Comparison of ENCODE assay signal across 9 cellular contexts in genomic region chr1:153944005-153944821, GRCh38. TPM values are rescaled to one million over a fixed set of nuclear protein-coding genes. Genes with fewer than 3 reads are reported as not detected.
DNase-seq lines count a peak whose midpoint lies in the region; ATAC-seq and TF ChIP-seq lines count a peak whose summit lies in the region.
"Had no signal": no experiment of that assay in that cellular context is flagged by ENCODE, and none has a peak within 500 bp of the region (broad histone marks: within the 10 kb centered on the region; RNA-seq: fewer than 3 reads in every experiment).

No MANE protein-coding gene starts in this region.

- H3K36me3 ChIP-seq in left lung = peaks cover 0 to 69% of the 10 kb centered on the region in 2 donors
- H3K36me3 ChIP-seq in thymus (ENCODE audit: control insufficient read depth, insufficient read depth) = peaks cover 59% of the 10 kb centered on the region
- H3K36me3 ChIP-seq in prostate gland = no peaks in the 10 kb centered on the region
- peaks cover 82% of the 10 kb centered on the region for H3K36me3 ChIP-seq in WERI-Rb-1

- no peak for DNase-seq in activated CD8-positive, alpha-beta memory T cell treated with anti-CD3 and anti-CD28 coated beads, Interleukin-2, amount 10 ng/mL, durations not matched to agents 7 days and 5 days
- DNase-seq in activated CD8-positive, alpha-beta memory T cell treated with anti-CD3 and anti-CD28 coated beads for 24 hours = no peak
- peak; percentile 50 for DNase-seq in activated CD8-positive, alpha-beta T cell treated with anti-CD3 and anti-CD28 coated beads, Interleukin-2, amount 10 ng/mL, durations not matched to agents 7 days and 5 days
- DNase-seq in left lung (peak in 1 of 2 donors; percentile 84), prostate gland (ENCODE audit: low spot score) (no peak), WERI-Rb-1 (no peak)
- DNase-seq: NCI-H2081 had no signal

- no peaks in the 10 kb centered on the region for H3K9me3 Mint-ChIP-seq in activated CD8-positive, alpha-beta memory T cell treated with anti-CD3 and anti-CD28 coated beads, Interleukin-2, amount 10 ng/mL, durations not matched to agents 7 days and 5 days (ENCODE audit: low read depth)
- H3K9me3 Mint-ChIP-seq in activated CD8-positive, alpha-beta T cell treated with anti-CD3 and anti-CD28 coated beads, Interleukin-2, amount 10 ng/mL, durations not matched to agents 7 days and 5 days (ENCODE audit: insufficient read depth) = no peaks in the 10 kb centered on the region

- H3K4me1 ChIP-seq in left lung = peaks cover 4 to 46% of the 10 kb centered on the region in 2 donors
- peaks cover 11% of the 10 kb centered on the region for H3K4me1 ChIP-seq in thymus (ENCODE audit: control insufficient read depth, insufficient read depth, low read length)
- H3K4me1 ChIP-seq in prostate gland (replicated peaks) = no peaks in the 10 kb centered on the region

- H3K4me3 ChIP-seq in left lung (peak overlapping the region; percentile 13 to 85), thymus (ENCODE audit: low read length) (peak overlapping the region; percentile 92), prostate gland (no peak overlapping the region), WERI-Rb-1 (ENCODE audit: low read depth, low read length) (no peak overlapping the region)

- H3K9me3 ChIP-seq in left lung = no peaks in the 10 kb centered on the region
- no peaks in the 10 kb centered on the region for H3K9me3 ChIP-seq in thymus (ENCODE audit: control insufficient read depth)
- H3K9me3 ChIP-seq in prostate gland = no peaks in the 10 kb centered on the region
- H3K9me3 ChIP-seq in WERI-Rb-1 (ENCODE audit: severe bottlenecking) = no peaks in the 10 kb centered on the region

- no peaks in the 10 kb centered on the region for H3K27me3 Mint-ChIP-seq in activated CD8-positive, alpha-beta memory T cell treated with anti-CD3 and anti-CD28 coated beads, Interleukin-2, amount 10 ng/mL, durations not matched to agents 7 days and 5 days
- H3K27me3 Mint-ChIP-seq in activated CD8-positive, alpha-beta T cell treated with anti-CD3 and anti-CD28 coated beads, Interleukin-2, amount 10 ng/mL, durations not matched to agents 7 days and 5 days (ENCODE audit: low read depth) = no peaks in the 10 kb centered on the region

- H3K27ac ChIP-seq in left lung (peak overlapping the region; percentile 97 to 99), thymus (ENCODE audit: low read depth) (peak overlapping the region; percentile 32), prostate gland (no peak overlapping the region), WERI-Rb-1 (no peak overlapping the region)

- H3K27ac Mint-ChIP-seq in activated CD8-positive, alpha-beta memory T cell treated with anti-CD3 and anti-CD28 coated beads, Interleukin-2, amount 10 ng/mL, durations not matched to agents 7 days and 5 days = peak overlapping the region; percentile 98
- H3K27ac Mint-ChIP-seq in activated CD8-positive, alpha-beta T cell treated with anti-CD3 and anti-CD28 coated beads, Interleukin-2, amount 10 ng/mL, durations not matched to agents 7 days and 5 days = peak overlapping the region; percentile 97

- intact Hi-C loops in left lung (cut with DNase I) = loop anchor here in 1 of 2 donors (10.0 kb wide), 1 partner anchor 119 kb away; no protein-coding TSS in a partner anchor
- intact Hi-C loops in prostate gland (cut with DNase I) = no loop called here

- H3K4me1 Mint-ChIP-seq in activated CD8-positive, alpha-beta memory T cell treated with anti-CD3 and anti-CD28 coated beads, Interleukin-2, amount 10 ng/mL, durations not matched to agents 7 days and 5 days = peaks cover 27% of the 10 kb centered on the region
- H3K4me1 Mint-ChIP-seq in activated CD8-positive, alpha-beta T cell treated with anti-CD3 and anti-CD28 coated beads, Interleukin-2, amount 10 ng/mL, durations not matched to agents 7 days and 5 days (ENCODE audit: low read depth) = peaks cover 26% of the 10 kb centered on the region

- H3K4me3 Mint-ChIP-seq in activated CD8-positive, alpha-beta memory T cell treated with anti-CD3 and anti-CD28 coated beads, Interleukin-2, amount 10 ng/mL, durations not matched to agents 7 days and 5 days = peak overlapping the region; percentile 83
- peak overlapping the region; percentile 96 for H3K4me3 Mint-ChIP-seq in activated CD8-positive, alpha-beta T cell treated with anti-CD3 and anti-CD28 coated beads, Interleukin-2, amount 10 ng/mL, durations not matched to agents 7 days and 5 days

- H3K27me3 ChIP-seq in left lung = no peaks in the 10 kb centered on the region
- no peaks in the 10 kb centered on the region for H3K27me3 ChIP-seq in thymus (ENCODE audit: control insufficient read depth, insufficient read depth)
- no peaks in the 10 kb centered on the region for H3K27me3 ChIP-seq in prostate gland (replicated peaks; ENCODE audit: insufficient read depth)
- H3K27me3 ChIP-seq in WERI-Rb-1 (ENCODE audit: insufficient read depth, low read depth, severe bottlenecking) = no peaks in the 10 kb centered on the region

- CTCF ChIA-PET in activated CD8-positive, alpha-beta memory T cell treated with anti-CD3 and anti-CD28 coated beads, Interleukin-2, amount 10 ng/mL, durations not matched to agents 7 days and 5 days (lab: Charles Lee) = interaction anchor here (0.7 to 5.1 kb wide), 17 partner anchors 14 to 950 kb away, joined by 3 to 61 read pairs (median 16); partner anchors contain the start of genes CREB3L4, CRTC2, GATAD2B and JTB
- CTCF ChIA-PET in activated CD8-positive, alpha-beta T cell treated with anti-CD3 and anti-CD28 coated beads, Interleukin-2, amount 10 ng/mL, durations not matched to agents 7 days and 5 days (lab: Charles Lee) = interaction anchor here (0.8 to 5.5 kb wide), 15 partner anchors 13 to 409 kb away, joined by 3 to 70 read pairs (median 4); partner anchors contain the start of genes CREB3L4, CRTC2, GATAD2B and JTB

- WGBS in thymus = 93% methylated on average over 15 of the region's 15 CpGs
- 83% methylated on average over 15 of the region's 15 CpGs for WGBS in prostate gland

- TF ChIP-seq POLR2A in prostate gland (IDR thresholded peaks at IDR 0.05) = no peak

- POLR2A ChIA-PET in activated CD8-positive, alpha-beta T cell treated with anti-CD3 and anti-CD28 coated beads, Interleukin-2, amount 10 ng/mL, durations not matched to agents 7 days and 5 days (lab: Charles Lee) = interaction anchor here (0.6 to 5.9 kb wide), 18 partner anchors 8 to 329 kb away, joined by 3 to 71 read pairs (median 6); partner anchors contain the start of genes CREB3L4, CRTC2, GATAD2B and JTB

- ATAC-seq in activated CD8-positive, alpha-beta memory T cell treated with anti-CD3 and anti-CD28 coated beads, Interleukin-2, amount 10 ng/mL, durations not matched to agents 7 days and 5 days = no peak
- no peak for ATAC-seq in activated CD8-positive, alpha-beta T cell treated with anti-CD3 and anti-CD28 coated beads, Interleukin-2, amount 10 ng/mL, durations not matched to agents 7 days and 5 days
- ATAC-seq in left lung (no peak), HG02610 (IDR thresholded peaks at IDR 0.05; ENCODE audit: unreplicated experiment) (no peak)

- no peak for TF ChIP-seq CTCF in left lung (IDR thresholded peaks at IDR 0.05)
- TF ChIP-seq CTCF in prostate gland (IDR thresholded peaks at IDR 0.05) = no peak
- TF ChIP-seq CTCF in WERI-Rb-1 (IDR thresholded peaks at IDR 0.05; ENCODE audit: low read depth, low read length) = no peak

- H3K36me3 Mint-ChIP-seq in activated CD8-positive, alpha-beta memory T cell treated with anti-CD3 and anti-CD28 coated beads, Interleukin-2, amount 10 ng/mL, durations not matched to agents 7 days and 5 days = peaks cover 34% of the 10 kb centered on the region
- peaks cover 77% of the 10 kb centered on the region for H3K36me3 Mint-ChIP-seq in activated CD8-positive, alpha-beta T cell treated with anti-CD3 and anti-CD28 coated beads, Interleukin-2, amount 10 ng/mL, durations not matched to agents 7 days and 5 days (ENCODE audit: low read depth)

RNA-seq across cellular contexts. Expression of gene DENND4B, which starts 2.3 kb away (rescaled TPM):
- total RNA-seq in activated CD8-positive, alpha-beta memory T cell treated with anti-CD3 and anti-CD28 coated beads, Interleukin-2, amount 10 ng/mL, durations not matched to agents 7 days and 5 days = 100 to 1,000 TPM; 147 to 173 TPM
- 100 to 1,000 TPM; 140 to 143 TPM for total RNA-seq in activated CD8-positive, alpha-beta T cell treated with anti-CD3 and anti-CD28 coated beads, Interleukin-2, amount 10 ng/mL, durations not matched to agents 7 days and 5 days
- total RNA-seq in left lung (100 to 1,000 TPM in 1 of 2 donors, 10 to 100 TPM in 1; 49.5 to 106 TPM), prostate gland (10 to 100 TPM; 18.1 to 28.3 TPM)
- 76.0 TPM for polyA plus RNA-seq in thymus

RNA-seq across cellular contexts. Expression of gene CRTC2, which starts 14.2 kb away (rescaled TPM):
- 10 to 100 TPM; 86.3 to 98.5 TPM for total RNA-seq in activated CD8-positive, alpha-beta memory T cell treated with anti-CD3 and anti-CD28 coated beads, Interleukin-2, amount 10 ng/mL, durations not matched to agents 7 days and 5 days
- total RNA-seq in activated CD8-positive, alpha-beta T cell treated with anti-CD3 and anti-CD28 coated beads, Interleukin-2, amount 10 ng/mL, durations not matched to agents 7 days and 5 days = 100 to 1,000 TPM in 1 of 2 experiments, 10 to 100 TPM in 1; 85.1 to 104 TPM
- total RNA-seq in left lung (10 to 100 TPM; 39.7 to 54.3 TPM), prostate gland (10 to 100 TPM; 18.5 to 30.2 TPM)
- polyA plus RNA-seq in thymus = 70.5 TPM

RNA-seq across cellular contexts. Expression of gene SLC39A1, which starts 19.1 kb away (rescaled TPM):
- total RNA-seq in activated CD8-positive, alpha-beta memory T cell treated with anti-CD3 and anti-CD28 coated beads, Interleukin-2, amount 10 ng/mL, durations not matched to agents 7 days and 5 days = 10 to 100 TPM; 38.1 to 48.0 TPM
- 10 to 100 TPM; 35.7 to 36.5 TPM for total RNA-seq in activated CD8-positive, alpha-beta T cell treated with anti-CD3 and anti-CD28 coated beads, Interleukin-2, amount 10 ng/mL, durations not matched to agents 7 days and 5 days
- total RNA-seq in left lung (100 to 1,000 TPM; 111 to 185 TPM), prostate gland (100 to 1,000 TPM in 1 of 2 donors, 10 to 100 TPM in 1; 88.6 to 122 TPM)
- 44.9 TPM for polyA plus RNA-seq in thymus

RNA-seq across cellular contexts. Expression of gene GATAD2B, which starts 21.4 kb away (rescaled TPM):
- 10 to 100 TPM; 72.5 to 77.9 TPM for total RNA-seq in activated CD8-positive, alpha-beta memory T cell treated with anti-CD3 and anti-CD28 coated beads, Interleukin-2, amount 10 ng/mL, durations not matched to agents 7 days and 5 days
- total RNA-seq in activated CD8-positive, alpha-beta T cell treated with anti-CD3 and anti-CD28 coated beads, Interleukin-2, amount 10 ng/mL, durations not matched to agents 7 days and 5 days = 10 to 100 TPM; 70.2 to 71.7 TPM
- total RNA-seq in left lung (10 to 100 TPM; 36.8 to 41.5 TPM), prostate gland (10 to 100 TPM; 24.5 to 29.7 TPM)
- polyA plus RNA-seq in thymus = 11.9 TPM

RNA-seq across cellular contexts. Expression of gene CREB3L4, which starts 23.5 kb away (rescaled TPM):
- total RNA-seq in activated CD8-positive, alpha-beta memory T cell treated with anti-CD3 and anti-CD28 coated beads, Interleukin-2, amount 10 ng/mL, durations not matched to agents 7 days and 5 days = 1 to 10 TPM; 6.3 to 8.5 TPM
- total RNA-seq in activated CD8-positive, alpha-beta T cell treated with anti-CD3 and anti-CD28 coated beads, Interleukin-2, amount 10 ng/mL, durations not matched to agents 7 days and 5 days = 1 to 10 TPM; 5.7 to 9.0 TPM
- total RNA-seq in left lung = 1 to 10 TPM; 9.3 to 10.0 TPM
- polyA plus RNA-seq in thymus = 17.7 TPM
- 100 to 1,000 TPM; 109 to 386 TPM for total RNA-seq in prostate gland

Comparison
In these comparisons a context has a peak if more than half of its experiments do, and no peak if none do; other contexts are left out.
1. H3K27ac ChIP-seq: peak in left lung (2 of 2) and thymus (single experiment); none in prostate gland (0 of 2) and WERI-Rb-1 (single experiment).
2. H3K4me3 ChIP-seq: peak in left lung (2 of 2) and thymus (single experiment); none in prostate gland (0 of 2) and WERI-Rb-1 (single experiment).